ENCODE assay signal across 1 cellular context in the genomic region with DNA sequence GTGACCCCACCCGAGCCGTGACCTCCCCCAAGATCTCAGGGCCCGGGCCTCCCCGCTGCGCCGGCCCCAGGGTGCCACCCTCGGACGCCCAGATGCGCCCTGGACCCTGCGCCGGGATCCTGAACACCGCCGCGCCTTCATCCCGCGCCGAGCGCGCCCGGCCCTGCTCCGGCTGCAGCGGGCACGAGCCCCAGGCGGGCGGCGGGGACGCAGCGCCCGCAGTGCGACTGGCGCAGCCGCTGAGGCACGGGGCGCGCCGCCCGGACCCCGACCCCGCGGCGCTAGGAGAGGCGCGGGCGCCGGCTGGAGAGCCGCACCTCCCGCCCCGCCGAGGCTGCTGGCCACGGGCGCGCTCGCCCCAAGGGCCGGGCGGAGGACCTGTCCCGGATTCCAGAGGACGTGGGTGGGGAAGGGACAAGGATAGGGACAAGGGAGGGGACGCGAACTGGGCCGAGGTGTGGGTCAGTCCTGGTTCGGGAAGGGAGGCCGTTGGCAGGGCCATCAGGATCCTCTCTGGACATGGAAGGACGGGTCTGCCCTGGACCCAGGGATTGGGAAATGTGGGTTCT.
A peak's percentile ranks its signal among the peaks of the same experiment; 100 is the strongest.
TF ChIP-seq lines count a peak whose summit lies in the region.

No MANE protein-coding gene starts in this region.

TF ChIP-seq in K562, 482 proteins besides CTCF, POLR2A, EP300 and RAD21 (continued from another document and continues in another):
- TF ChIP-seq, protein P1, sequence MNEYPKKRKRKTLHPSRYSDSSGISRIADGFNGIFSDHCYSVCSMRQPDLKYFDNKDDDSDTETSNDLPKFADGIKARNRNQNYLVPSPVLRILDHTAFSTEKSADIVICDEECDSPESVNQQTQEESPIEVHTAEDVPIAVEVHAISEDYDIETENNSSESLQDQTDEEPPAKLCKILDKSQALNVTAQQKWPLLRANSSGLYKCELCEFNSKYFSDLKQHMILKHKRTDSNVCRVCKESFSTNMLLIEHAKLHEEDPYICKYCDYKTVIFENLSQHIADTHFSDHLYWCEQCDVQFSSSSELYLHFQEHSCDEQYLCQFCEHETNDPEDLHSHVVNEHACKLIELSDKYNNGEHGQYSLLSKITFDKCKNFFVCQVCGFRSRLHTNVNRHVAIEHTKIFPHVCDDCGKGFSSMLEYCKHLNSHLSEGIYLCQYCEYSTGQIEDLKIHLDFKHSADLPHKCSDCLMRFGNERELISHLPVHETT (CRISPR knock-in tag; conservative IDR thresholded peaks at IDR 0.05 in 1 of 2, IDR thresholded peaks at IDR 0.05 in 1 of 2): 0 out of 4 replicates have a peak, but pooled peaks of 1 of the 2 experiments have one; percentile 26
- TF ChIP-seq CBX3 (IDR thresholded peaks at IDR 0.05; ENCODE audit: borderline replicate concordance in 1 of 2, low read length in 2 of 2) (no peak), ZNF696 (CRISPR knock-in tag; conservative IDR thresholded peaks at IDR 0.05) (no peak), TFAM (CRISPR knock-in tag; conservative IDR thresholded peaks at IDR 0.05) (no peak), TRIM24 (IDR thresholded peaks at IDR 0.05) (no peak), HLTF (IDR thresholded peaks at IDR 0.05) (no peak), NR4A1 (CRISPR knock-in tag; IDR thresholded peaks at IDR 0.05) (no peak), NR4A1 (tag; IDR thresholded peaks at IDR 0.05) (no peak), ZBTB7A (IDR thresholded peaks at IDR 0.05; ENCODE audit: borderline replicate concordance, control insufficient read depth, low read depth, low read length) (peak; percentile 31; the same call in 1 of the 2 replicates), ASH1L (IDR thresholded peaks at IDR 0.05; ENCODE audit: borderline replicate concordance, low read depth, partially characterized antibody) (no peak), ZBTB1 (CRISPR knock-in tag; IDR thresholded peaks at IDR 0.05; ENCODE audit: borderline replicate concordance, low read depth) (peak; percentile 55; the same call in 1 of the 2 replicates), CSDE1 (IDR thresholded peaks at IDR 0.05) (no peak), ZNF57 (CRISPR knock-in tag; IDR thresholded peaks at IDR 0.05) (no peak), HNRNPUL1 (IDR thresholded peaks at IDR 0.05; ENCODE audit: low read length) (no peak), SUPT5H (IDR thresholded peaks at IDR 0.05) (no peak), PHF20 (IDR thresholded peaks at IDR 0.05; ENCODE audit: partially characterized antibody) (no peak), NR2C1 (IDR thresholded peaks at IDR 0.05) (no peak), NR2C1 (tag; IDR thresholded peaks at IDR 0.05) (no peak), MYBL2 (IDR thresholded peaks at IDR 0.05; ENCODE audit: low read depth) (no peak), MYBL2 (CRISPR knock-in tag; IDR thresholded peaks at IDR 0.05; ENCODE audit: borderline replicate concordance) (no peak), MEIS2 (IDR thresholded peaks at IDR 0.05; ENCODE audit: partially characterized antibody) (no peak), MAFG (tag; conservative IDR thresholded peaks at IDR 0.05) (no peak), CHD4 (IDR thresholded peaks at IDR 0.05; ENCODE audit: insufficient read depth, insufficient replicate concordance, low read depth, low read length, poor library complexity, severe bottlenecking) (no peak), ZNF311 (CRISPR knock-in tag; IDR thresholded peaks at IDR 0.05) (no peak), NCOA6 (IDR thresholded peaks at IDR 0.05) (no peak), SOX6 (IDR thresholded peaks at IDR 0.05) (no peak), SAFB2 (IDR thresholded peaks at IDR 0.05; ENCODE audit: borderline replicate concordance, low read depth, low read length, severe bottlenecking) (no peak), ATF7 (IDR thresholded peaks at IDR 0.05) (no peak), TCF7 (IDR thresholded peaks at IDR 0.05; ENCODE audit: borderline replicate concordance) (no peak), XRCC5 (IDR thresholded peaks at IDR 0.05; ENCODE audit: low read depth, low read length) (no peak), MCM3 (IDR thresholded peaks at IDR 0.05) (no peak), FOXP1 (CRISPR knock-in tag; IDR thresholded peaks at IDR 0.05) (no peak), SIX5 (IDR thresholded peaks at IDR 0.05; ENCODE audit: borderline replicate concordance in 1 of 2, insufficient read depth in 1 of 2, low read depth in 1 of 2, low read length in 2 of 2) (no peak), PHF21A (IDR thresholded peaks at IDR 0.05; ENCODE audit: borderline replicate concordance, low read depth) (no peak), DIDO1 (tag; IDR thresholded peaks at IDR 0.05; ENCODE audit: low read depth) (no peak), ILK (tag; IDR thresholded peaks at IDR 0.05; ENCODE audit: borderline replicate concordance, low read depth) (no peak), RBBP5 (IDR thresholded peaks at IDR 0.05; ENCODE audit: borderline replicate concordance, insufficient read depth, low read length, poor library complexity, severe bottlenecking) (peak; percentile 74), ZNF589 (CRISPR knock-in tag; IDR thresholded peaks at IDR 0.05; ENCODE audit: low read depth) (no peak), ZNF644 (tag; IDR thresholded peaks at IDR 0.05; ENCODE audit: low read depth) (no peak), FOXK1 (CRISPR knock-in tag; IDR thresholded peaks at IDR 0.05; ENCODE audit: borderline replicate concordance) (no peak), SRF (CRISPR knock-in tag; IDR thresholded peaks at IDR 0.05) (no peak), RBM15 (IDR thresholded peaks at IDR 0.05; ENCODE audit: insufficient read depth, low read length) (no peak)
- TF ChIP-seq, protein P2, sequence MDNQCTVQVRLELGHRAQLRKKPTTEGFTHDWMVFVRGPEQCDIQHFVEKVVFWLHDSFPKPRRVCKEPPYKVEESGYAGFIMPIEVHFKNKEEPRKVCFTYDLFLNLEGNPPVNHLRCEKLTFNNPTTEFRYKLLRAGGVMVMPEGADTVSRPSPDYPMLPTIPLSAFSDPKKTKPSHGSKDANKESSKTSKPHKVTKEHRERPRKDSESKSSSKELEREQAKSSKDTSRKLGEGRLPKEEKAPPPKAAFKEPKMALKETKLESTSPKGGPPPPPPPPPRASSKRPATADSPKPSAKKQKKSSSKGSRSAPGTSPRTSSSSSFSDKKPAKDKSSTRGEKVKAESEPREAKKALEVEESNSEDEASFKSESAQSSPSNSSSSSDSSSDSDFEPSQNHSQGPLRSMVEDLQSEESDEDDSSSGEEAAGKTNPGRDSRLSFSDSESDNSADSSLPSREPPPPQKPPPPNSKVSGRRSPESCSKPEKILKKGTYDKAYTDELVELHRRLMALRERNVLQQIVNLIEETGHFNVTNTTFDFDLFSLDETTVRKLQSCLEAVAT (IDR thresholded peaks at IDR 0.05): no peak
- TF ChIP-seq, protein P3, sequence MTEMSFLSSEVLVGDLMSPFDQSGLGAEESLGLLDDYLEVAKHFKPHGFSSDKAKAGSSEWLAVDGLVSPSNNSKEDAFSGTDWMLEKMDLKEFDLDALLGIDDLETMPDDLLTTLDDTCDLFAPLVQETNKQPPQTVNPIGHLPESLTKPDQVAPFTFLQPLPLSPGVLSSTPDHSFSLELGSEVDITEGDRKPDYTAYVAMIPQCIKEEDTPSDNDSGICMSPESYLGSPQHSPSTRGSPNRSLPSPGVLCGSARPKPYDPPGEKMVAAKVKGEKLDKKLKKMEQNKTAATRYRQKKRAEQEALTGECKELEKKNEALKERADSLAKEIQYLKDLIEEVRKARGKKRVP (CRISPR knock-in tag; IDR thresholded peaks at IDR 0.05): no peak
- TF ChIP-seq, protein P4, sequence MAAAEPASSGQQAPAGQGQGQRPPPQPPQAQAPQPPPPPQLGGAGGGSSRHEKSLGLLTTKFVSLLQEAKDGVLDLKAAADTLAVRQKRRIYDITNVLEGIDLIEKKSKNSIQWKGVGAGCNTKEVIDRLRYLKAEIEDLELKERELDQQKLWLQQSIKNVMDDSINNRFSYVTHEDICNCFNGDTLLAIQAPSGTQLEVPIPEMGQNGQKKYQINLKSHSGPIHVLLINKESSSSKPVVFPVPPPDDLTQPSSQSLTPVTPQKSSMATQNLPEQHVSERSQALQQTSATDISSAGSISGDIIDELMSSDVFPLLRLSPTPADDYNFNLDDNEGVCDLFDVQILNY (CRISPR knock-in tag; IDR thresholded peaks at IDR 0.05): no peak
- TF ChIP-seq, protein P5, sequence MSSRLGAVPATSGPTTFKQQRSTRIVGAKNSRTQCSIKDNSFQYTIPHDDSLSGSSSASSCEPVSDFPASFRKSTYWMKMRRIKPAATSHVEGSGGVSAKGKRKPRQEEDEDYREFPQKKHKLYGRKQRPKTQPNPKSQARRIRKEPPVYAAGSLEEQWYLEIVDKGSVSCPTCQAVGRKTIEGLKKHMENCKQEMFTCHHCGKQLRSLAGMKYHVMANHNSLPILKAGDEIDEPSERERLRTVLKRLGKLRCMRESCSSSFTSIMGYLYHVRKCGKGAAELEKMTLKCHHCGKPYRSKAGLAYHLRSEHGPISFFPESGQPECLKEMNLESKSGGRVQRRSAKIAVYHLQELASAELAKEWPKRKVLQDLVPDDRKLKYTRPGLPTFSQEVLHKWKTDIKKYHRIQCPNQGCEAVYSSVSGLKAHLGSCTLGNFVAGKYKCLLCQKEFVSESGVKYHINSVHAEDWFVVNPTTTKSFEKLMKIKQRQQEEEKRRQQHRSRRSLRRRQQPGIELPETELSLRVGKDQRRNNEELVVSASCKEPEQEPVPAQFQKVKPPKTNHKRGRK (tag; IDR thresholded peaks at IDR 0.05): no peak
- TF ChIP-seq, protein P6, sequence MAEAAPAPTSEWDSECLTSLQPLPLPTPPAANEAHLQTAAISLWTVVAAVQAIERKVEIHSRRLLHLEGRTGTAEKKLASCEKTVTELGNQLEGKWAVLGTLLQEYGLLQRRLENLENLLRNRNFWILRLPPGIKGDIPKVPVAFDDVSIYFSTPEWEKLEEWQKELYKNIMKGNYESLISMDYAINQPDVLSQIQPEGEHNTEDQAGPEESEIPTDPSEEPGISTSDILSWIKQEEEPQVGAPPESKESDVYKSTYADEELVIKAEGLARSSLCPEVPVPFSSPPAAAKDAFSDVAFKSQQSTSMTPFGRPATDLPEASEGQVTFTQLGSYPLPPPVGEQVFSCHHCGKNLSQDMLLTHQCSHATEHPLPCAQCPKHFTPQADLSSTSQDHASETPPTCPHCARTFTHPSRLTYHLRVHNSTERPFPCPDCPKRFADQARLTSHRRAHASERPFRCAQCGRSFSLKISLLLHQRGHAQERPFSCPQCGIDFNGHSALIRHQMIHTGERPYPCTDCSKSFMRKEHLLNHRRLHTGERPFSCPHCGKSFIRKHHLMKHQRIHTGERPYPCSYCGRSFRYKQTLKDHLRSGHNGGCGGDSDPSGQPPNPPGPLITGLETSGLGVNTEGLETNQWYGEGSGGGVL (CRISPR knock-in tag; IDR thresholded peaks at IDR 0.05): no peak
- TF ChIP-seq, protein P7, sequence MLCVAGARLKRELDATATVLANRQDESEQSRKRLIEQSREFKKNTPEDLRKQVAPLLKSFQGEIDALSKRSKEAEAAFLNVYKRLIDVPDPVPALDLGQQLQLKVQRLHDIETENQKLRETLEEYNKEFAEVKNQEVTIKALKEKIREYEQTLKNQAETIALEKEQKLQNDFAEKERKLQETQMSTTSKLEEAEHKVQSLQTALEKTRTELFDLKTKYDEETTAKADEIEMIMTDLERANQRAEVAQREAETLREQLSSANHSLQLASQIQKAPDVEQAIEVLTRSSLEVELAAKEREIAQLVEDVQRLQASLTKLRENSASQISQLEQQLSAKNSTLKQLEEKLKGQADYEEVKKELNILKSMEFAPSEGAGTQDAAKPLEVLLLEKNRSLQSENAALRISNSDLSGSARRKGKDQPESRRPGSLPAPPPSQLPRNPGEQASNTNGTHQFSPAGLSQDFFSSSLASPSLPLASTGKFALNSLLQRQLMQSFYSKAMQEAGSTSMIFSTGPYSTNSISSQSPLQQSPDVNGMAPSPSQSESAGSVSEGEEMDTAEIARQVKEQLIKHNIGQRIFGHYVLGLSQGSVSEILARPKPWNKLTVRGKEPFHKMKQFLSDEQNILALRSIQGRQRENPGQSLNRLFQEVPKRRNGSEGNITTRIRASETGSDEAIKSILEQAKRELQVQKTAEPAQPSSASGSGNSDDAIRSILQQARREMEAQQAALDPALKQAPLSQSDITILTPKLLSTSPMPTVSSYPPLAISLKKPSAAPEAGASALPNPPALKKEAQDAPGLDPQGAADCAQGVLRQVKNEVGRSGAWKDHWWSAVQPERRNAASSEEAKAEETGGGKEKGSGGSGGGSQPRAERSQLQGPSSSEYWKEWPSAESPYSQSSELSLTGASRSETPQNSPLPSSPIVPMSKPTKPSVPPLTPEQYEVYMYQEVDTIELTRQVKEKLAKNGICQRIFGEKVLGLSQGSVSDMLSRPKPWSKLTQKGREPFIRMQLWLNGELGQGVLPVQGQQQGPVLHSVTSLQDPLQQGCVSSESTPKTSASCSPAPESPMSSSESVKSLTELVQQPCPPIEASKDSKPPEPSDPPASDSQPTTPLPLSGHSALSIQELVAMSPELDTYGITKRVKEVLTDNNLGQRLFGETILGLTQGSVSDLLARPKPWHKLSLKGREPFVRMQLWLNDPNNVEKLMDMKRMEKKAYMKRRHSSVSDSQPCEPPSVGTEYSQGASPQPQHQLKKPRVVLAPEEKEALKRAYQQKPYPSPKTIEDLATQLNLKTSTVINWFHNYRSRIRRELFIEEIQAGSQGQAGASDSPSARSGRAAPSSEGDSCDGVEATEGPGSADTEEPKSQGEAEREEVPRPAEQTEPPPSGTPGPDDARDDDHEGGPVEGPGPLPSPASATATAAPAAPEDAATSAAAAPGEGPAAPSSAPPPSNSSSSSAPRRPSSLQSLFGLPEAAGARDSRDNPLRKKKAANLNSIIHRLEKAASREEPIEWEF (CRISPR knock-in tag; IDR thresholded peaks at IDR 0.05): no peak
- TF ChIP-seq, protein P8, sequence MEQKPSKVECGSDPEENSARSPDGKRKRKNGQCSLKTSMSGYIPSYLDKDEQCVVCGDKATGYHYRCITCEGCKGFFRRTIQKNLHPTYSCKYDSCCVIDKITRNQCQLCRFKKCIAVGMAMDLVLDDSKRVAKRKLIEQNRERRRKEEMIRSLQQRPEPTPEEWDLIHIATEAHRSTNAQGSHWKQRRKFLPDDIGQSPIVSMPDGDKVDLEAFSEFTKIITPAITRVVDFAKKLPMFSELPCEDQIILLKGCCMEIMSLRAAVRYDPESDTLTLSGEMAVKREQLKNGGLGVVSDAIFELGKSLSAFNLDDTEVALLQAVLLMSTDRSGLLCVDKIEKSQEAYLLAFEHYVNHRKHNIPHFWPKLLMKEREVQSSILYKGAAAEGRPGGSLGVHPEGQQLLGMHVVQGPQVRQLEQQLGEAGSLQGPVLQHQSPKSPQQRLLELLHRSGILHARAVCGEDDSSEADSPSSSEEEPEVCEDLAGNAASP (IDR thresholded peaks at IDR 0.05): no peak
- TF ChIP-seq, protein P9, sequence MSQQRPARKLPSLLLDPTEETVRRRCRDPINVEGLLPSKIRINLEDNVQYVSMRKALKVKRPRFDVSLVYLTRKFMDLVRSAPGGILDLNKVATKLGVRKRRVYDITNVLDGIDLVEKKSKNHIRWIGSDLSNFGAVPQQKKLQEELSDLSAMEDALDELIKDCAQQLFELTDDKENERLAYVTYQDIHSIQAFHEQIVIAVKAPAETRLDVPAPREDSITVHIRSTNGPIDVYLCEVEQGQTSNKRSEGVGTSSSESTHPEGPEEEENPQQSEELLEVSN (IDR thresholded peaks at IDR 0.05; ENCODE audit: borderline replicate concordance in 1 of 2, extremely low read depth in 1 of 2, insufficient read depth in 1 of 2, insufficient read length in 1 of 2, low read depth in 1 of 2, low read length in 1 of 2, poor library complexity in 1 of 2, severe bottlenecking in 1 of 2): peak in 1 of 2 experiments; percentile 48
- TF ChIP-seq, protein P10, sequence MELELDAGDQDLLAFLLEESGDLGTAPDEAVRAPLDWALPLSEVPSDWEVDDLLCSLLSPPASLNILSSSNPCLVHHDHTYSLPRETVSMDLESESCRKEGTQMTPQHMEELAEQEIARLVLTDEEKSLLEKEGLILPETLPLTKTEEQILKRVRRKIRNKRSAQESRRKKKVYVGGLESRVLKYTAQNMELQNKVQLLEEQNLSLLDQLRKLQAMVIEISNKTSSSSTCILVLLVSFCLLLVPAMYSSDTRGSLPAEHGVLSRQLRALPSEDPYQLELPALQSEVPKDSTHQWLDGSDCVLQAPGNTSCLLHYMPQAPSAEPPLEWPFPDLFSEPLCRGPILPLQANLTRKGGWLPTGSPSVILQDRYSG (tag; conservative IDR thresholded peaks at IDR 0.05; ENCODE audit: low read depth): no peak
